ENCODE assay signal across 16 cellular contexts in genomic region chr20:46347831-46348230, GRCh38. TPM values are rescaled to one million over a fixed set of nuclear protein-coding genes. Genes with fewer than 3 reads are reported as not detected.
"Had no signal": no experiment of that assay in that cellular context is flagged by ENCODE, and none has a peak within 500 bp of the region (broad histone marks: within the 10 kb centered on the region; RNA-seq: fewer than 3 reads in every experiment).

No MANE protein-coding gene starts in this region.

- H3K9me3 ChIP-seq: esophagus muscularis mucosa, prostate gland had no signal

- H3K4me1 ChIP-seq: prostate gland had no signal

- H3K4me3 ChIP-seq: esophagus muscularis mucosa, prostate gland, smooth muscle cell had no signal

- H3K27ac ChIP-seq: esophagus muscularis mucosa, prostate gland had no signal

- DNase-seq: activated B cell treated with CpG ODN at 0.5 μM for 24 hours; activated CD4-positive, alpha-beta T cell treated with anti-CD3 and anti-CD28 coated beads, Interleukin-2, amount 10 ng/mL, durations not matched to agents 24 days and 14 days; activated CD8-positive, alpha-beta memory T cell treated with anti-CD3 and anti-CD28 coated beads for 24 hours; activated naive CD4-positive, alpha-beta T cell treated with anti-CD3 and anti-CD28 coated beads for 36 hours; activated naive CD8-positive, alpha-beta T cell treated with anti-CD3 and anti-CD28 coated beads, Interleukin-2, amount 50 U/mL, for 24 hours; kidney glomerular epithelial cell; stimulated activated CD4-positive, alpha-beta T cell treated with anti-CD3 and anti-CD28 coated beads, Interleukin-4, amount 100 ng/mL, for 4 hours; stimulated activated CD8-positive, alpha-beta memory T cell treated with anti-CD3 and anti-CD28 coated beads, Interleukin-4, amount 100 ng/mL, for 48 hours; stimulated activated naive CD4-positive, alpha-beta T cell treated with Interleukin-2 at 50 U/mL for 16 hours; T-helper 2 cell had no signal

- H3K36me3 ChIP-seq: prostate gland had no signal

RNA-seq across cellular contexts. Expression of gene CDH22, which starts 39.5 kb away (rescaled TPM):
- total RNA-seq: activated CD4-positive, alpha-beta T cell treated with anti-CD3 and anti-CD28 coated beads, Interleukin-2, amount 10 ng/mL, durations not matched to agents 24 days and 14 days; activated T-helper 2 cell treated with anti-CD3 and anti-CD28 coated beads, Interferon-gamma antibody, Interleukin-2, Interleukin-4, amounts not matched to agents 10 μg/mL and 5 μg/mL and 100 μg/mL, durations not matched to agents 14 hours and 24 hours and 36 hours; astrocyte; bronchial epithelial cell; smooth muscle cell had no signal
- polyA plus RNA-seq: smooth muscle cell had no signal
